8 cellular contexts compared by ENCODE assay signal in genomic region chr11:62678433-62678769, GRCh38. TPM values are rescaled to one million over a fixed set of nuclear protein-coding genes. Genes with fewer than 3 reads are reported as not detected.
DNase-seq lines count a peak whose midpoint lies in the region; ATAC-seq, FAIRE-seq and TF ChIP-seq lines count a peak whose summit lies in the region.

No MANE protein-coding gene starts in this region.

- no peak for DNase-seq in activated T-cell treated with anti-CD3 and anti-CD28 coated beads, Interleukin-2, amount 50 U/mL, for 4 hours
- DNase-seq in activated T-cell treated with anti-CD3 and anti-CD28 coated beads for 4 hours: no peak
- no peak for DNase-seq in HepG2 (ENCODE audit: low spot score)
- no peak for DNase-seq in tibial nerve (ENCODE audit: low spot score in 2 of 2)
- DNase-seq in OCI-M1 (lab: John Stamatoyannopoulos, UW): no peak
- no peak for DNase-seq in SW 1271 (lab: John Stamatoyannopoulos, UW)
- DNase-seq in NCI-H748 treated with DMSO at 0.1 percent for 48 hours (lab: John Stamatoyannopoulos, UW): no peak

- peaks cover 42% of the 10 kb centered on the region for H3K4me1 ChIP-seq in HepG2 (ENCODE audit: insufficient read depth, low read length)
- peaks cover 0 to 59% (median 15%) of the 10 kb centered on the region in 4 donors for H3K4me1 ChIP-seq in tibial nerve

- intact Hi-C loops in HepG2 (cut with micrococcal nuclease; ENCODE audit: unreplicated experiment): no loop called here

- H3K4me1 Mint-ChIP-seq in activated T-cell treated with anti-CD3 and anti-CD28 coated beads, Interleukin-2, amount 50 U/mL, for 4 hours (ENCODE audit: low read depth): peaks cover 26% of the 10 kb centered on the region

- CTCF ChIA-PET in HepG2 (lab: Yijun Ruan, JAX; ENCODE audit: low intra/inter-chr PET ratio, low total read pairs): no interaction called here

- peak overlapping the region; percentile 68 for H3K27ac ChIP-seq in adipose tissue (ENCODE audit: low read depth, low read length)
- peak overlapping the region; percentile 86 for H3K27ac ChIP-seq in HepG2 (ENCODE audit: extremely low read length, insufficient read depth, low read length)
- peak overlapping the region; percentile 60 to 93 (median 90) for H3K27ac ChIP-seq in tibial nerve

- H3K79me2 ChIP-seq in HepG2 (ENCODE audit: insufficient read depth, low read length): peaks cover 8% of the 10 kb centered on the region

- H3K4me2 ChIP-seq in HepG2 (ENCODE audit: low read depth, low read length): peak overlapping the region; percentile 98

- H3K9me3 ChIP-seq in HepG2 (ENCODE audit: low read length): no peaks in the 10 kb centered on the region
- H3K9me3 ChIP-seq in tibial nerve: no peaks in the 10 kb centered on the region

- POLR2A ChIA-PET in HepG2 (lab: Yijun Ruan, JAX): interaction anchor here (1.1 to 3.6 kb wide), 5 partner anchors 8 to 87 kb away, joined by 3 to 54 read pairs (median 34); partner anchors contain the start of genes C11orf98, CSKMT, HNRNPUL2 and LBHD1

- 3 to 5% (median 4%) methylated on average over 16 of the region's 16 CpGs for WGBS in adipose tissue, 3 donors
- WGBS in HepG2 (ENCODE audit: low lambda C conversion rate): 9% methylated on average over 10 of the region's 16 CpGs
- 4 to 5% methylated on average over 13 to 15 of the region's 16 CpGs for WGBS in tibial nerve, 2 donors

- TF ChIP-seq EP300 in HepG2 (IDR thresholded peaks at IDR 0.05; ENCODE audit: low read depth in 2 of 2, low read length in 2 of 2) (no peak), HepG2 (CRISPR knock-in tag; IDR thresholded peaks at IDR 0.05; ENCODE audit: borderline replicate concordance) (no peak), tibial nerve (IDR thresholded peaks at IDR 0.05) (no peak)

- H3K9me3 Mint-ChIP-seq in activated T-cell treated with anti-CD3 and anti-CD28 coated beads, Interleukin-2, amount 50 U/mL, for 4 hours: no peaks in the 10 kb centered on the region

- TF ChIP-seq CTCF in HepG2 (CRISPR knock-in tag; IDR thresholded peaks at IDR 0.05) (no peak), tibial nerve (IDR thresholded peaks at IDR 0.05) (no peak)

- no peak for TF ChIP-seq POLR2A in HepG2 (IDR thresholded peaks at IDR 0.05; ENCODE audit: insufficient read depth in 1 of 2, low read depth in 2 of 2, low read length in 2 of 2)
- no peak for TF ChIP-seq POLR2A in tibial nerve (IDR thresholded peaks at IDR 0.05)

- H3K27me3 Mint-ChIP-seq in activated T-cell treated with anti-CD3 and anti-CD28 coated beads, Interleukin-2, amount 50 U/mL, for 4 hours (ENCODE audit: low read depth): no peaks in the 10 kb centered on the region

- H3K27me3 ChIP-seq in HepG2 (ENCODE audit: control insufficient read depth in 1 of 2, insufficient read depth in 2 of 2, low read length in 2 of 2): no peaks in the 10 kb centered on the region
- H3K27me3 ChIP-seq in tibial nerve: no peaks in the 10 kb centered on the region

- H3K4me3 ChIP-seq in HepG2 (replicated peaks in 1 of 3; ENCODE audit: insufficient read depth in 1 of 3, low read depth in 2 of 3, low read length in 3 of 3) (peak overlapping the region; percentile 88 to 98 (median 94)), tibial nerve (peak overlapping the region; percentile 78 to 97 (median 93))

- H4K20me1 ChIP-seq in HepG2 (ENCODE audit: insufficient read depth, low read length): no peaks in the 10 kb centered on the region

- no peak for FAIRE-seq in HepG2 (lab: Jason Lieb, UNC)

- H2AFZ ChIP-seq in HepG2 (ENCODE audit: low read length): no peak overlapping the region

- in situ Hi-C loops in HepG2 (cut with HindIII; ENCODE audit: extremely low pct_ligation_motif_present, low pct_unique_long_range_greater_than_20kb): no loop called here

- H3K4me3 Mint-ChIP-seq in activated T-cell treated with anti-CD3 and anti-CD28 coated beads, Interleukin-2, amount 50 U/mL, for 4 hours: peak overlapping the region; percentile 90

- BruUV-seq in HepG2 (replicated peaks; lab: Mats Ljungman, UMichigan): no TSS peak

- peak overlapping the region; percentile 94 for H3K9ac ChIP-seq in HepG2 (ENCODE audit: insufficient read depth, low read depth, low read length)

- TF ChIP-seq RAD21 in HepG2 (CRISPR knock-in tag; IDR thresholded peaks at IDR 0.05): no peak

- peaks cover 0 to 7% of the 10 kb centered on the region in 2 experiments; a peak in 1 of 5 replicates for H3K36me3 ChIP-seq in HepG2 (replicated peaks in 1 of 2; ENCODE audit: control insufficient read depth in 1 of 2, insufficient read depth in 2 of 2, low read length in 2 of 2)
- H3K36me3 ChIP-seq in tibial nerve: peaks cover 0 to 46% (median 0%) of the 10 kb centered on the region in 3 donors

- peaks cover 13% of the 10 kb centered on the region for H3K36me3 Mint-ChIP-seq in activated T-cell treated with anti-CD3 and anti-CD28 coated beads, Interleukin-2, amount 50 U/mL, for 4 hours (ENCODE audit: insufficient read depth)

- ATAC-seq in activated T-cell treated with anti-CD3 and anti-CD28 coated beads, Interleukin-2, amount 50 U/mL, for 4 hours: no peak
- no peak; the same call in 2 of the 3 replicates for ATAC-seq in HepG2

RNA-seq across cellular contexts. Expression of gene UBXN1, which starts 0.5 kb away (rescaled TPM):
- 100 to 1,000 TPM; 151 to 174 (median 157) TPM for total RNA-seq in activated T-cell treated with anti-CD3 and anti-CD28 coated beads, Interleukin-2, amount 50 U/mL, for 4 hours
- 100 to 1,000 TPM; 127 to 237 (median 188) TPM for polyA plus RNA-seq in adipose tissue
- total RNA-seq in HepG2 (2016; rRNA removed; fragmentation: Illumina TruSeq; extraction: Trizol): 52.4 and 58.9 TPM in 2 replicates
- 25.0 and 28.4 TPM in 2 replicates for total RNA-seq in HepG2 (2016; cell fraction: cytosol; rRNA removed; fragmentation: Illumina TruSeq; extraction: Trizol; ENCODE audit: low read depth)
- total RNA-seq in HepG2 (2016; cell fraction: insoluble cytoplasmic fraction; rRNA removed; fragmentation: Illumina TruSeq; extraction: Trizol): 56.1 and 62.3 TPM in 2 replicates
- total RNA-seq in HepG2 (2016; cell fraction: membrane; rRNA removed; fragmentation: Illumina TruSeq; extraction: Trizol): 40.8 and 41.9 TPM in 2 replicates
- total RNA-seq in HepG2 (2016; cell fraction: nucleus; rRNA removed; fragmentation: Illumina TruSeq; extraction: Trizol): 27.3 and 31.1 TPM in 2 replicates
- polyA plus RNA-seq in HepG2 (2011; rRNA removed): 47.1 and 47.5 TPM in 2 replicates
- polyA plus RNA-seq in HepG2 (2011; cell fraction: cytosol; rRNA removed): 59.8 and 76.4 TPM in 2 replicates
- polyA plus RNA-seq in HepG2 (2011; cell fraction: nucleus; rRNA removed): 80.0 and 89.1 TPM in 2 replicates
- 44.4 and 52.5 TPM in 2 replicates for polyA plus RNA-seq in HepG2 (2012)
- polyA plus RNA-seq in HepG2 (2016; cell fraction: cytosol; fragmentation: Illumina TruSeq; extraction: Trizol; ENCODE audit: low read depth): 36.1 and 38.7 TPM in 2 replicates
- 75.2 and 76.6 TPM in 2 replicates for polyA plus RNA-seq in HepG2 (2016; cell fraction: insoluble cytoplasmic fraction; fragmentation: Illumina TruSeq; extraction: Trizol; ENCODE audit: low read depth)
- 44.4 and 47.0 TPM in 2 replicates for polyA plus RNA-seq in HepG2 (2016; cell fraction: membrane; fragmentation: Illumina TruSeq; extraction: Trizol; ENCODE audit: low read depth)
- 73.9 and 74.6 TPM in 2 replicates for polyA plus RNA-seq in HepG2 (2016; cell fraction: nucleus; fragmentation: Illumina TruSeq; extraction: Trizol; ENCODE audit: insufficient read depth, low read depth)
- polyA minus RNA-seq in HepG2 (2011; rRNA and poly(A)+ RNA removed; ENCODE audit: low replicate concordance): 28.1 and 56.9 TPM in 2 replicates
- 21.0 and 25.1 TPM in 2 replicates for polyA minus RNA-seq in HepG2 (2011; cell fraction: cytosol; rRNA and poly(A)+ RNA removed)
- polyA minus RNA-seq in HepG2 (2011; cell fraction: nucleus; rRNA and poly(A)+ RNA removed): 22.1 and 24.7 TPM in 2 replicates
- 100 to 1,000 TPM; 140 to 205 (median 162) TPM for total RNA-seq in tibial nerve

RNA-seq across cellular contexts. Expression of gene LBHD1, which starts 6.3 kb away (rescaled TPM):
- 10 to 100 TPM; 17.0 to 22.2 (median 19.2) TPM for total RNA-seq in activated T-cell treated with anti-CD3 and anti-CD28 coated beads, Interleukin-2, amount 50 U/mL, for 4 hours
- 1 to 10 TPM; 2.4 to 5.2 (median 4.4) TPM for polyA plus RNA-seq in adipose tissue
- total RNA-seq in HepG2 (2016; rRNA removed; fragmentation: Illumina TruSeq; extraction: Trizol): 1.4 and 3.7 TPM in 2 replicates
- 0.53 and 0.81 TPM in 2 replicates for total RNA-seq in HepG2 (2016; cell fraction: cytosol; rRNA removed; fragmentation: Illumina TruSeq; extraction: Trizol; ENCODE audit: low read depth)
- total RNA-seq in HepG2 (2016; cell fraction: insoluble cytoplasmic fraction; rRNA removed; fragmentation: Illumina TruSeq; extraction: Trizol): 1.00 and 3.4 TPM in 2 replicates
- total RNA-seq in HepG2 (2016; cell fraction: membrane; rRNA removed; fragmentation: Illumina TruSeq; extraction: Trizol): 1.1 and 1.6 TPM in 2 replicates
- total RNA-seq in HepG2 (2016; cell fraction: nucleus; rRNA removed; fragmentation: Illumina TruSeq; extraction: Trizol): 6.2 and 8.7 TPM in 2 replicates
- polyA plus RNA-seq in HepG2 (2011; rRNA removed): 3.2 and 3.6 TPM in 2 replicates
- polyA plus RNA-seq in HepG2 (2011; cell fraction: cytosol; rRNA removed): 1.4 and 1.6 TPM in 2 replicates
- polyA plus RNA-seq in HepG2 (2011; cell fraction: nucleus; rRNA removed): 9.9 and 12.9 TPM in 2 replicates
- 1.5 and 2.4 TPM in 2 replicates for polyA plus RNA-seq in HepG2 (2012)
- 0.57 and 0.60 TPM in 2 replicates for polyA plus RNA-seq in HepG2 (2016; cell fraction: cytosol; fragmentation: Illumina TruSeq; extraction: Trizol; ENCODE audit: low read depth)
- 1.5 and 1.7 TPM in 2 replicates for polyA plus RNA-seq in HepG2 (2016; cell fraction: insoluble cytoplasmic fraction; fragmentation: Illumina TruSeq; extraction: Trizol; ENCODE audit: low read depth)
- 0.63 and 1.1 TPM in 2 replicates for polyA plus RNA-seq in HepG2 (2016; cell fraction: membrane; fragmentation: Illumina TruSeq; extraction: Trizol; ENCODE audit: low read depth)
- polyA plus RNA-seq in HepG2 (2016; cell fraction: nucleus; fragmentation: Illumina TruSeq; extraction: Trizol; ENCODE audit: insufficient read depth, low read depth): 14.4 and 15.0 TPM in 2 replicates
- 2.8 and 22.4 TPM in 2 replicates for polyA minus RNA-seq in HepG2 (2011; rRNA and poly(A)+ RNA removed; ENCODE audit: low replicate concordance)
- polyA minus RNA-seq in HepG2 (2011; cell fraction: cytosol; rRNA and poly(A)+ RNA removed): 1.4 TPM in 1 of 2 replicates, not detected in the other
- 9.1 and 10.4 TPM in 2 replicates for polyA minus RNA-seq in HepG2 (2011; cell fraction: nucleus; rRNA and poly(A)+ RNA removed)
- 10 to 100 TPM in 1 of 4 donors, 1 to 10 TPM in 3; 3.9 to 11.1 (median 5.4) TPM for total RNA-seq in tibial nerve

RNA-seq across cellular contexts. Expression of gene UQCC3, which starts 6.9 kb away (rescaled TPM):
- 10 to 100 TPM in 2 of 3 donors, 1 to 10 TPM in 1; 9.4 to 14.6 (median 10.6) TPM for total RNA-seq in activated T-cell treated with anti-CD3 and anti-CD28 coated beads, Interleukin-2, amount 50 U/mL, for 4 hours
- 10 to 100 TPM in 2 of 3 donors, 1 to 10 TPM in 1; 9.4 to 16.0 (median 10.2) TPM for polyA plus RNA-seq in adipose tissue
- total RNA-seq in HepG2 (2016; rRNA removed; fragmentation: Illumina TruSeq; extraction: Trizol): 12.1 and 16.0 TPM in 2 replicates
- 18.2 and 29.1 TPM in 2 replicates for total RNA-seq in HepG2 (2016; cell fraction: cytosol; rRNA removed; fragmentation: Illumina TruSeq; extraction: Trizol; ENCODE audit: low read depth)
- total RNA-seq in HepG2 (2016; cell fraction: insoluble cytoplasmic fraction; rRNA removed; fragmentation: Illumina TruSeq; extraction: Trizol): 14.4 and 17.9 TPM in 2 replicates
- total RNA-seq in HepG2 (2016; cell fraction: membrane; rRNA removed; fragmentation: Illumina TruSeq; extraction: Trizol): 19.9 and 27.2 TPM in 2 replicates
- 8.7 and 10.5 TPM in 2 replicates for total RNA-seq in HepG2 (2016; cell fraction: nucleus; rRNA removed; fragmentation: Illumina TruSeq; extraction: Trizol)
- 7.7 and 8.4 TPM in 2 replicates for polyA plus RNA-seq in HepG2 (2011; rRNA removed)
- 10.8 and 13.4 TPM in 2 replicates for polyA plus RNA-seq in HepG2 (2011; cell fraction: cytosol; rRNA removed)
- polyA plus RNA-seq in HepG2 (2011; cell fraction: nucleus; rRNA removed): 3.8 and 4.2 TPM in 2 replicates
- polyA plus RNA-seq in HepG2 (2012): 5.2 and 6.0 TPM in 2 replicates
- 18.1 and 34.3 TPM in 2 replicates for polyA plus RNA-seq in HepG2 (2016; cell fraction: cytosol; fragmentation: Illumina TruSeq; extraction: Trizol; ENCODE audit: low read depth)
- 11.1 and 11.2 TPM in 2 replicates for polyA plus RNA-seq in HepG2 (2016; cell fraction: insoluble cytoplasmic fraction; fragmentation: Illumina TruSeq; extraction: Trizol; ENCODE audit: low read depth)
- 16.8 and 24.0 TPM in 2 replicates for polyA plus RNA-seq in HepG2 (2016; cell fraction: membrane; fragmentation: Illumina TruSeq; extraction: Trizol; ENCODE audit: low read depth)
- 11.6 and 12.8 TPM in 2 replicates for polyA plus RNA-seq in HepG2 (2016; cell fraction: nucleus; fragmentation: Illumina TruSeq; extraction: Trizol; ENCODE audit: insufficient read depth, low read depth)
- polyA minus RNA-seq in HepG2 (2011; rRNA and poly(A)+ RNA removed; ENCODE audit: low replicate concordance): 3.1 and 9.7 TPM in 2 replicates
- polyA minus RNA-seq in HepG2 (2011; cell fraction: cytosol; rRNA and poly(A)+ RNA removed): 2.2 and 2.3 TPM in 2 replicates
- polyA minus RNA-seq in HepG2 (2011; cell fraction: nucleus; rRNA and poly(A)+ RNA removed): 2.2 and 4.0 TPM in 2 replicates
- 10 to 100 TPM in 3 of 4 donors, 1 to 10 TPM in 1; 7.6 to 22.2 (median 14.6) TPM for total RNA-seq in tibial nerve

RNA-seq across cellular contexts. Expression of gene LRRN4CL, which starts 10.9 kb away (rescaled TPM):
- under 1 TPM; 0.21 to 0.33 (median 0.30) TPM for total RNA-seq in activated T-cell treated with anti-CD3 and anti-CD28 coated beads, Interleukin-2, amount 50 U/mL, for 4 hours
- 10 to 100 TPM in 2 of 3 donors, 1 to 10 TPM in 1; 4.3 to 39.1 (median 17.7) TPM for polyA plus RNA-seq in adipose tissue
- total RNA-seq in HepG2 (2016; rRNA removed; fragmentation: Illumina TruSeq; extraction: Trizol): 0.11 TPM in 1 of 2 replicates, not detected in the other
- total RNA-seq in HepG2 (2016; cell fraction: cytosol; rRNA removed; fragmentation: Illumina TruSeq; extraction: Trizol; ENCODE audit: low read depth): not detected in 2 replicates
- total RNA-seq in HepG2 (2016; cell fraction: insoluble cytoplasmic fraction; rRNA removed; fragmentation: Illumina TruSeq; extraction: Trizol): 0.13 TPM in 1 of 2 replicates, not detected in the other
- total RNA-seq in HepG2 (2016; cell fraction: membrane; rRNA removed; fragmentation: Illumina TruSeq; extraction: Trizol): 0.09 TPM in 1 of 2 replicates, not detected in the other
- 0.25 and 0.28 TPM in 2 replicates for total RNA-seq in HepG2 (2016; cell fraction: nucleus; rRNA removed; fragmentation: Illumina TruSeq; extraction: Trizol)
- polyA plus RNA-seq in HepG2 (2011; rRNA removed): 0.04 TPM in 1 of 2 replicates, not detected in the other
- not detected in 2 replicates for polyA plus RNA-seq in HepG2 (2011; cell fraction: cytosol; rRNA removed)
- polyA plus RNA-seq in HepG2 (2011; cell fraction: nucleus; rRNA removed): 0.17 and 0.45 TPM in 2 replicates
- not detected in 2 replicates for polyA plus RNA-seq in HepG2 (2012)
- polyA plus RNA-seq in HepG2 (2016; cell fraction: cytosol; fragmentation: Illumina TruSeq; extraction: Trizol; ENCODE audit: low read depth): not detected in 2 replicates
- not detected in 2 replicates for polyA plus RNA-seq in HepG2 (2016; cell fraction: insoluble cytoplasmic fraction; fragmentation: Illumina TruSeq; extraction: Trizol; ENCODE audit: low read depth)
- polyA plus RNA-seq in HepG2 (2016; cell fraction: membrane; fragmentation: Illumina TruSeq; extraction: Trizol; ENCODE audit: low read depth): not detected in 2 replicates
- 0.18 TPM in 1 of 2 replicates, not detected in the other for polyA plus RNA-seq in HepG2 (2016; cell fraction: nucleus; fragmentation: Illumina TruSeq; extraction: Trizol; ENCODE audit: insufficient read depth, low read depth)
- 0.28 and 0.70 TPM in 2 replicates for polyA minus RNA-seq in HepG2 (2011; rRNA and poly(A)+ RNA removed; ENCODE audit: low replicate concordance)
- not detected in 2 replicates for polyA minus RNA-seq in HepG2 (2011; cell fraction: cytosol; rRNA and poly(A)+ RNA removed)
- polyA minus RNA-seq in HepG2 (2011; cell fraction: nucleus; rRNA and poly(A)+ RNA removed): 0.87 and 1.5 TPM in 2 replicates
- total RNA-seq in tibial nerve: 10 to 100 TPM; 44.6 to 64.8 (median 48.4) TPM

RNA-seq across cellular contexts. Expression of gene CSKMT, which starts 13.3 kb away (rescaled TPM):
- total RNA-seq in activated T-cell treated with anti-CD3 and anti-CD28 coated beads, Interleukin-2, amount 50 U/mL, for 4 hours: 10 to 100 TPM; 54.6 to 73.1 (median 73.0) TPM
- polyA plus RNA-seq in adipose tissue (10 to 100 TPM in 2 of 3 donors, 1 to 10 TPM in 1; 9.7 to 18.6 (median 11.6) TPM), HepG2 (2011; rRNA removed) (7.6 and 9.8 TPM in 2 replicates)
- total RNA-seq in HepG2 (2016; rRNA removed; fragmentation: Illumina TruSeq; extraction: Trizol) (9.9 and 31.8 TPM in 2 replicates), tibial nerve (10 to 100 TPM in 1 of 4 donors, 1 to 10 TPM in 3; 2.6 to 17.0 (median 5.7) TPM)
- total RNA-seq in HepG2 (2016; cell fraction: cytosol; rRNA removed; fragmentation: Illumina TruSeq; extraction: Trizol; ENCODE audit: low read depth): 286 and 306 TPM in 2 replicates
- 11.3 and 30.0 TPM in 2 replicates for total RNA-seq in HepG2 (2016; cell fraction: insoluble cytoplasmic fraction; rRNA removed; fragmentation: Illumina TruSeq; extraction: Trizol)
- 58.2 and 65.0 TPM in 2 replicates for total RNA-seq in HepG2 (2016; cell fraction: membrane; rRNA removed; fragmentation: Illumina TruSeq; extraction: Trizol)
- total RNA-seq in HepG2 (2016; cell fraction: nucleus; rRNA removed; fragmentation: Illumina TruSeq; extraction: Trizol): 63.6 and 74.4 TPM in 2 replicates
- polyA plus RNA-seq in HepG2 (2011; cell fraction: cytosol; rRNA removed): 8.3 and 12.4 TPM in 2 replicates
- 22.1 and 23.0 TPM in 2 replicates for polyA plus RNA-seq in HepG2 (2011; cell fraction: nucleus; rRNA removed)
- polyA plus RNA-seq in HepG2 (2012): 7.5 and 10.7 TPM in 2 replicates
- polyA plus RNA-seq in HepG2 (2016; cell fraction: cytosol; fragmentation: Illumina TruSeq; extraction: Trizol; ENCODE audit: low read depth): 15.4 and 18.0 TPM in 2 replicates
- 4.0 and 4.7 TPM in 2 replicates for polyA plus RNA-seq in HepG2 (2016; cell fraction: insoluble cytoplasmic fraction; fragmentation: Illumina TruSeq; extraction: Trizol; ENCODE audit: low read depth)
- polyA plus RNA-seq in HepG2 (2016; cell fraction: membrane; fragmentation: Illumina TruSeq; extraction: Trizol; ENCODE audit: low read depth): 8.7 and 12.0 TPM in 2 replicates
- 23.0 and 27.3 TPM in 2 replicates for polyA plus RNA-seq in HepG2 (2016; cell fraction: nucleus; fragmentation: Illumina TruSeq; extraction: Trizol; ENCODE audit: insufficient read depth, low read depth)
- polyA minus RNA-seq in HepG2 (2011; rRNA and poly(A)+ RNA removed; ENCODE audit: low replicate concordance): 38.2 and 71.6 TPM in 2 replicates
- 65.8 and 78.1 TPM in 2 replicates for polyA minus RNA-seq in HepG2 (2011; cell fraction: cytosol; rRNA and poly(A)+ RNA removed)
- polyA minus RNA-seq in HepG2 (2011; cell fraction: nucleus; rRNA and poly(A)+ RNA removed): 52.0 and 83.9 TPM in 2 replicates
